18 cellular contexts compared by ENCODE assay signal in the genomic region with DNA sequence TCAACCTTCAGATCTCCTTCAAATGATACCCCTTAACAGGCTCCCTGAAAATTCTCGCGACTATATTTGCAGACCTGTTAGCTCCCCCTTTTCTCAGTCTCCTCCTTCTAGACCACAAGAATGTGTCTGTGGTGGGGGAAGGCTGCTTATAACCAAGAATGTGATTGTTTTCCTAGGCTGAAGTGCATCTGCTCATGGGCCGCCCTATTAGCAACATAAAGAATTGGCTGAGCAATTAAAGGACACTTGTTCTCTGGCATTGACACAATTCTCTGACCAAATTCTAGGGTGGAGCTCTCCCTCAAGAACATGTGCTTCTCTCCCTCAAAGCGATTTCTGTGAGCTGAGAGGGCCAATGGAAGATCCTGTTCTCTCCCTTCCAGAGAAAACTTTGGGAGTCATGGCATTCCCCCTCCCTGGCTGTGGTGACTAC. TPM values are rescaled to one million over a fixed set of nuclear protein-coding genes. Genes with fewer than 3 reads are reported as not detected.
A peak's percentile ranks its signal among the peaks of the same experiment; 100 is the strongest.
DNase-seq lines count a peak whose midpoint lies in the region; ATAC-seq and TF ChIP-seq lines count a peak whose summit lies in the region.
"Had no signal": no experiment of that assay in that cellular context is flagged by ENCODE, and none has a peak within 500 bp of the region (broad histone marks: within the 10 kb centered on the region; RNA-seq: fewer than 3 reads in every experiment).

No MANE protein-coding gene starts in this region.

- no peak for TF ChIP-seq CTCF in fibroblast of villous mesenchyme (IDR thresholded peaks at IDR 0.05; ENCODE audit: insufficient read depth, low read depth, low read length)

- intact Hi-C loops in posterior vena cava (cut with DNase I) = no loop called here

- ATAC-seq in GM21723 (IDR thresholded peaks at IDR 0.05; ENCODE audit: unreplicated experiment) (no peak), HG03460 (IDR thresholded peaks at IDR 0.05; ENCODE audit: unreplicated experiment) (no peak)
- ATAC-seq: left colon; natural killer cell treated with Interleukin-12 subunit alpha and Interleukin-12 subunit beta and Interleukin-15 and Interleukin-18, amount 100 ng/mL, for 72 hours had no signal

- H3K9me3 ChIP-seq in HAP-1 = no peaks in the 10 kb centered on the region
- H3K9me3 ChIP-seq: colonic mucosa had no signal

- DNase-seq in HAP-1 (ENCODE audit: low spot score in 2 of 2) (peak; percentile 25 to 43), SK-MEL-5 (ENCODE audit: low read depth, low spot score) (peak; percentile 42), fibroblast of villous mesenchyme (ENCODE audit: low read depth) (peak; percentile 61), posterior vena cava (ENCODE audit: low spot score) (peak; percentile 0), NCI-H187 treated with DMSO at 0.1 percent for 48 hours (lab: John Stamatoyannopoulos, UW) (no peak)
- DNase-seq in effector CD4-positive, alpha-beta T cell = no peak
- DNase-seq: activated CD4-positive, alpha-beta T cell treated with anti-CD3 and anti-CD28 coated beads, Interleukin-2, amount 10 ng/mL, durations not matched to agents 7 days and 5 days; activated naive CD8-positive, alpha-beta T cell treated with anti-CD3 and anti-CD28 coated beads for 36 hours; activated T-cell treated with anti-CD3 and anti-CD28 coated beads, Interleukin-2, amount 50 U/mL, for 1 hour; colonic mucosa; left colon; NCI-H2107; Right ventricle myocardium superior; T1000 had no signal

- no peaks in the 10 kb centered on the region for H3K36me3 ChIP-seq in HAP-1 (replicated peaks)
- H3K36me3 ChIP-seq: colonic mucosa had no signal

- H3K4me1 ChIP-seq in HAP-1 = peaks cover 18% of the 10 kb centered on the region
- H3K4me1 ChIP-seq: colonic mucosa had no signal

- in situ Hi-C loops in HAP-1 (cut with MboI; ENCODE audit: low sequenced_read_pairs) = no loop called here
- in situ Hi-C loops in SK-MEL-5 (cut with HindIII; ENCODE audit: low pct_unique_long_range_greater_than_20kb, low sequenced_read_pairs) = no loop called here

- H3K27me3 ChIP-seq in HAP-1 (ENCODE audit: low read depth) = no peaks in the 10 kb centered on the region
- H3K27me3 ChIP-seq: colonic mucosa, hepatocyte had no signal

- H3K4me3 ChIP-seq in HAP-1 = no peak overlapping the region
- H3K4me3 ChIP-seq in fibroblast of villous mesenchyme (ENCODE audit: low read depth, low read length) = no peak overlapping the region
- H3K4me3 ChIP-seq: colonic mucosa, hepatocyte had no signal

RNA-seq across cellular contexts. Expression of gene LIMD1, which starts 19.0 kb away (rescaled TPM):
- 20.0 and 20.7 TPM in 2 replicates for total RNA-seq in SK-MEL-5 (2014; rRNA removed; shearing (Covaris generic))
- 27.5 and 34.8 TPM in 2 replicates for polyA plus RNA-seq in SK-MEL-5 (2015; cell fraction: cytosol; rRNA removed)
- polyA plus RNA-seq in SK-MEL-5 (2015; cell fraction: nucleus; rRNA removed) = 39.9 and 53.9 TPM in 2 replicates
- total RNA-seq in fibroblast of villous mesenchyme (15.8 and 23.7 TPM in 2 replicates), posterior vena cava (10 to 100 TPM; 28.9 to 33.5 TPM)

Comparison
In these comparisons a context has a peak if more than half of its experiments do, and no peak if none do; other contexts are left out.
1. DNase-seq: peak in HAP-1 (2 of 2), SK-MEL-5 (single experiment), fibroblast of villous mesenchyme (single experiment) and posterior vena cava (single experiment); none in effector CD4-positive, alpha-beta T cell (single experiment) and NCI-H187 treated with DMSO at 0.1 percent for 48 hours (single experiment).